ENCODE assay signal across 7 cellular contexts in the genomic region with DNA sequence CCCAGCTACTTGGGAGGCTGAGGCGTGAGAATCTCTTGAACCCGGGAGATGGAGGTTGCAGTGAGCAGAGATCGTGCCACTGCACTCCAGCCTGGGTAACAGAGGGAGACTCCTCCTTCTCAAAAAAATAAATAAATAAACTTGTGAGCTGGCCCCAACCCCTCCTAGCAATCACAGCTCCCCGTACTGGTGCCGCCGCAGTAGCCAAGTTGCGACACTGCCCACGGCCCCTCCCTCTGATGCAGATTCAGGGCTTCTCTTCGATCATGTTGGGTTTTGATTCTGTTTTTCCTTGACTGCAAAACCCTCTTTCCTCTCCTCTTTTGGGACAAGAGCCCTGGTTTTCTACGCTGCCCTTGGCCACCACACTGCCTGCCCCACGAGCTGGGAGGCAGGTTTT.
DNase-seq lines count a peak whose midpoint lies in the region; ATAC-seq, FAIRE-seq and TF ChIP-seq lines count a peak whose summit lies in the region.
"Not testable (repeated sequence)": the region's sequence is repeated elsewhere in the genome, so short reads cannot be mapped to it uniquely, and the experiment has no call there.

No MANE protein-coding gene starts in this region.

- not testable (repeated sequence) for H3K36me3 ChIP-seq in ascending aorta, left ventricle myocardium inferior, upper lobe of right lung

- H3K4me3 ChIP-seq in ascending aorta, result peak overlapping the region in 1 of 2 donors; percentile 34
- not testable (repeated sequence) for H3K4me3 ChIP-seq in left ventricle myocardium inferior; lower leg skin (ENCODE audit: low read depth, poor library complexity, severe bottlenecking); upper lobe of right lung

- peak overlapping the region; percentile 53 to 69 for H3K27ac ChIP-seq in ascending aorta
- H3K27ac ChIP-seq in left ventricle myocardium inferior (replicated peaks); upper lobe of right lung: not testable (repeated sequence)

- intact Hi-C loops in ascending aorta (cut with DNase I), result loop anchor here (5.0 kb wide), 1 partner anchor 41 kb away; no protein-coding TSS in a partner anchor
- intact Hi-C loops in Right ventricle myocardium inferior (cut with DNase I); left ventricle myocardium inferior (cut with micrococcal nuclease); lower leg skin (cut with DNase I; ENCODE audit: low total_unique reads); posterior vena cava (cut with DNase I); upper lobe of right lung (cut with DNase I): not testable (repeated sequence)

- not testable (repeated sequence) for TF ChIP-seq CTCF in ascending aorta (IDR thresholded peaks at IDR 0.05); left ventricle myocardium inferior (IDR thresholded peaks at IDR 0.05; ENCODE audit: borderline replicate concordance); lower leg skin (IDR thresholded peaks at IDR 0.05); upper lobe of right lung (IDR thresholded peaks at IDR 0.05)

- peak; percentile 73 for FAIRE-seq in GM12892 (lab: Jason Lieb, UNC)

- not testable (repeated sequence) for TF ChIP-seq POLR2A in GM12892 (IDR thresholded peaks at IDR 0.05; ENCODE audit: low read depth, low read length); lower leg skin (IDR thresholded peaks at IDR 0.05)

- not testable (repeated sequence) for H3K9me3 ChIP-seq in ascending aorta; left ventricle myocardium inferior (replicated peaks); upper lobe of right lung

- H3K4me1 ChIP-seq in ascending aorta, result peaks cover 4 to 17% of the 10 kb centered on the region in 2 donors
- H3K4me1 ChIP-seq in left ventricle myocardium inferior, upper lobe of right lung: not testable (repeated sequence)

- not testable (repeated sequence) for H3K27me3 ChIP-seq in ascending aorta, upper lobe of right lung
- peaks cover 26% of the 10 kb centered on the region for H3K27me3 ChIP-seq in left ventricle myocardium inferior (ENCODE audit: low read depth)

- DNase-seq in GM12892 (ENCODE audit: insufficient read length); ascending aorta (ENCODE audit: low spot score in 2 of 2); upper lobe of right lung: not testable (repeated sequence)
- peak; percentile 71 for DNase-seq in Right ventricle myocardium inferior (ENCODE audit: missing footprints)
- DNase-seq in left ventricle myocardium inferior, result peak; percentile 31
- DNase-seq in lower leg skin (ENCODE audit: low spot score in 2 of 2), result peak; percentile 31 to 86
- DNase-seq in posterior vena cava (ENCODE audit: low spot score), result peak; percentile 83

- not testable (repeated sequence) for ATAC-seq in Right ventricle myocardium inferior
- peak; percentile 36 for ATAC-seq in upper lobe of right lung

- 30 to 50% methylated on average over 11 of the region's 11 CpGs for WGBS in lower leg skin, 2 donors
